33 cellular contexts compared by ENCODE assay signal in genomic region chr10:8431511-8431910, GRCh38.
"Had no signal": no experiment of that assay in that cellular context is flagged by ENCODE, and none has a peak within 500 bp of the region (broad histone marks: within the 10 kb centered on the region; RNA-seq: fewer than 3 reads in every experiment).

No MANE protein-coding gene starts in this region.

- H3K9me3 ChIP-seq: esophagus muscularis mucosa, gastroesophageal sphincter, heart right ventricle had no signal

- H3K27ac Mint-ChIP-seq: activated B cell treated with CpG ODN at 0.5 μM for 24 hours; activated CD4-positive, alpha-beta memory T cell treated with anti-CD3 and anti-CD28 coated beads for 36 hours; activated CD8-positive, alpha-beta memory T cell treated with anti-CD3 and anti-CD28 coated beads, Interleukin-2, amount 10 ng/mL, durations not matched to agents 7 days and 5 days; activated CD8-positive, alpha-beta T cell treated with anti-CD3 and anti-CD28 coated beads, Interleukin-2, amount 10 ng/mL, durations not matched to agents 7 days and 5 days; activated naive CD8-positive, alpha-beta T cell; activated T-cell treated with anti-CD3 and anti-CD28 coated beads, Interleukin-2, amount 50 U/mL, for 72 hours; dendritic cell treated with granulocyte-macrophage colony-stimulating factor and Interleukin-4, amounts not matched to agents 40 ng/mL and 50 ng/mL, for 4 days; T-cell; T-helper 1 cell treated with Interleukin-12 subunit alpha and Interleukin-12 subunit beta and Interleukin-4 antibody, amounts not matched to agents 30 μg/mL and 1 μg/mL, for 36 hours; T-helper 2 cell treated with Interferon-gamma antibody and Interleukin-4, amounts not matched to agents 5 μg/mL and 100 μg/mL, for 36 hours had no signal

- DNase-seq: activated B cell treated with CpG ODN at 0.5 μM for 24 hours; activated CD4-positive, alpha-beta memory T cell treated with anti-CD3 and anti-CD28 coated beads for 36 hours; activated CD4-positive, alpha-beta T cell treated with anti-CD3 and anti-CD28 coated beads for 48 hours; activated CD4-positive, alpha-beta T cell treated with anti-CD3 and anti-CD28 coated beads, Interleukin-2, amount 50 U/mL, for 1 hour; activated CD8-positive, alpha-beta memory T cell treated with anti-CD3 and anti-CD28 coated beads, Interleukin-2, amount 10 ng/mL, durations not matched to agents 7 days and 5 days; activated CD8-positive, alpha-beta memory T cell treated with anti-CD3 and anti-CD28 coated beads, Interleukin-2, amount 50 U/mL, for 4 hours; activated CD8-positive, alpha-beta T cell treated with anti-CD3 and anti-CD28 coated beads, Interleukin-2, amount 10 ng/mL, durations not matched to agents 7 days and 5 days; activated effector memory CD4-positive, alpha-beta T cell treated with Interleukin-2 at 50 U/mL for 16 hours; activated gamma-delta T cell treated with Interleukin-2 at 50 U/mL for 16 hours; activated naive CD4-positive, alpha-beta T cell treated with anti-CD3 and anti-CD28 coated beads, Interleukin-2, amount 50 U/mL, for 16 hours; activated naive CD4-positive, alpha-beta T cell treated with Interleukin-2 at 50 U/mL for 16 hours; activated T-cell treated with anti-CD3 and anti-CD28 coated beads, Interleukin-2, amount 50 U/mL, for 1 hour; activated T-cell treated with anti-CD3 and anti-CD28 coated beads, Interleukin-2, amount 50 U/mL, for 72 hours; amygdala; aorta; brain microvascular endothelial cell; effector CD8-positive, alpha-beta T cell; foreskin melanocyte; heart right ventricle; SW 1271; T-cell; T1000; WERI-Rb-1 had no signal

- H3K4me3 Mint-ChIP-seq: activated B cell treated with CpG ODN at 0.5 μM for 24 hours; activated CD4-positive, alpha-beta memory T cell treated with anti-CD3 and anti-CD28 coated beads for 36 hours; activated CD8-positive, alpha-beta memory T cell treated with anti-CD3 and anti-CD28 coated beads, Interleukin-2, amount 10 ng/mL, durations not matched to agents 7 days and 5 days; activated CD8-positive, alpha-beta T cell treated with anti-CD3 and anti-CD28 coated beads, Interleukin-2, amount 10 ng/mL, durations not matched to agents 7 days and 5 days; activated naive CD8-positive, alpha-beta T cell; activated T-cell treated with anti-CD3 and anti-CD28 coated beads, Interleukin-2, amount 50 U/mL, for 72 hours; central memory CD8-positive, alpha-beta T cell; dendritic cell treated with granulocyte-macrophage colony-stimulating factor and Interleukin-4, amounts not matched to agents 40 ng/mL and 50 ng/mL, for 4 days; T-cell; T-helper 1 cell treated with Interleukin-12 subunit alpha and Interleukin-12 subunit beta and Interleukin-4 antibody, amounts not matched to agents 30 μg/mL and 1 μg/mL, for 36 hours; T-helper 2 cell treated with Interferon-gamma antibody and Interleukin-4, amounts not matched to agents 5 μg/mL and 100 μg/mL, for 36 hours had no signal

- H3K36me3 ChIP-seq: brain microvascular endothelial cell, esophagus muscularis mucosa, gastroesophageal sphincter, heart right ventricle, WERI-Rb-1 had no signal

- ATAC-seq: activated CD4-positive, CD25-positive, alpha-beta regulatory T cell treated with anti-CD3 and anti-CD28 coated beads, Interleukin-2, amount 50 U/mL, for 24 hours; activated CD8-positive, alpha-beta memory T cell treated with anti-CD3 and anti-CD28 coated beads, Interleukin-2, amount 10 ng/mL, durations not matched to agents 7 days and 5 days; activated CD8-positive, alpha-beta T cell treated with anti-CD3 and anti-CD28 coated beads, Interleukin-2, amount 10 ng/mL, durations not matched to agents 7 days and 5 days; activated T-cell treated with anti-CD3 and anti-CD28 coated beads, Interleukin-2, amount 50 U/mL, for 72 hours; gastroesophageal sphincter; heart right ventricle; T-cell had no signal

- H3K9me3 Mint-ChIP-seq: activated B cell treated with CpG ODN at 0.5 μM for 24 hours; activated CD4-positive, alpha-beta memory T cell treated with anti-CD3 and anti-CD28 coated beads for 36 hours; activated T-cell treated with anti-CD3 and anti-CD28 coated beads, Interleukin-2, amount 50 U/mL, for 72 hours; central memory CD8-positive, alpha-beta T cell; dendritic cell treated with granulocyte-macrophage colony-stimulating factor and Interleukin-4, amounts not matched to agents 40 ng/mL and 50 ng/mL, for 4 days; T-cell; T-helper 1 cell treated with Interleukin-12 subunit alpha and Interleukin-12 subunit beta and Interleukin-4 antibody, amounts not matched to agents 30 μg/mL and 1 μg/mL, for 36 hours; T-helper 2 cell treated with Interferon-gamma antibody and Interleukin-4, amounts not matched to agents 5 μg/mL and 100 μg/mL, for 36 hours had no signal

- H3K4me1 Mint-ChIP-seq: activated B cell treated with CpG ODN at 0.5 μM for 24 hours had no signal

- H3K36me3 Mint-ChIP-seq: activated CD4-positive, alpha-beta memory T cell treated with anti-CD3 and anti-CD28 coated beads for 36 hours; activated naive CD8-positive, alpha-beta T cell; T-cell had no signal

- H3K27me3 Mint-ChIP-seq: activated B cell treated with CpG ODN at 0.5 μM for 24 hours; activated CD4-positive, alpha-beta memory T cell treated with anti-CD3 and anti-CD28 coated beads for 36 hours; activated naive CD8-positive, alpha-beta T cell; dendritic cell treated with granulocyte-macrophage colony-stimulating factor and Interleukin-4, amounts not matched to agents 40 ng/mL and 50 ng/mL, for 4 days had no signal

- H3K27ac ChIP-seq: brain microvascular endothelial cell, coronary artery, esophagus muscularis mucosa, gastroesophageal sphincter, heart right ventricle, hepatocyte, WERI-Rb-1 had no signal
